In genomic region chr19:43532962-43533545, GRCh38 we compare ENCODE assay signal across 8 cellular contexts. TPM values are rescaled to one million over a fixed set of nuclear protein-coding genes. Genes with fewer than 3 reads are reported as not detected.
DNase-seq lines count a peak whose midpoint lies in the region; ATAC-seq, FAIRE-seq and TF ChIP-seq lines count a peak whose summit lies in the region.

TSS of gene ZNF575 (plus strand) at chr19:43533188. CDS start at chr19:43534423, 1,235 bp downstream.

- H3K9me3 Mint-ChIP-seq in activated naive CD8-positive, alpha-beta T cell (ENCODE audit: low read depth) = no peaks in the 10 kb centered on the region

- H3K36me3 ChIP-seq in pancreas (no peaks in the 10 kb centered on the region), tibial artery (peaks cover 3 to 14% (median 5%) of the 10 kb centered on the region in 3 donors)

- intact Hi-C loops in Right ventricle myocardium inferior (cut with DNase I) (loop anchor here (1.0 to 10.0 kb wide), 3 partner anchors 63 to 242 kb away; partner anchors contain the start of genes IRGQ and ZNF576), pancreas (cut with DNase I) (no loop called here), tibial artery (cut with DNase I; ENCODE audit: low total_unique reads) (no loop called here)

- TF ChIP-seq CTCF in HFF-Myc (IDR thresholded peaks at IDR 0.05; ENCODE audit: low read depth, low read length, missing control alignments) = no peak
- TF ChIP-seq CTCF in pancreas (IDR thresholded peaks at IDR 0.05) = no peak
- peak in 1 of 2 experiments; percentile 13 for TF ChIP-seq CTCF in tibial artery (IDR thresholded peaks at IDR 0.05)

- no peaks in the 10 kb centered on the region for H3K36me3 Mint-ChIP-seq in activated naive CD8-positive, alpha-beta T cell

- ATAC-seq in SK-N-SH treated with all-trans-retinoic acid at 6 μM for 48 hours (peak; percentile 79), Right ventricle myocardium inferior (peak; percentile 80), pancreas (peak; percentile 76 to 86 (median 80))

- peak; percentile 49 for FAIRE-seq in pancreas (lab: Jason Lieb, UNC)

- H3K27me3 ChIP-seq in pancreas (no peaks in the 10 kb centered on the region), tibial artery (no peaks in the 10 kb centered on the region)

- H3K27ac ChIP-seq in pancreas (peak within 1 kb of the TSS; percentile 51 to 86 (median 72)), tibial artery (peak within 1 kb of the TSS; percentile 83 to 89)

- no peaks in the 10 kb centered on the region for H3K27me3 Mint-ChIP-seq in activated naive CD8-positive, alpha-beta T cell

- H3K27ac Mint-ChIP-seq in activated naive CD8-positive, alpha-beta T cell = peak within 1 kb of the TSS; percentile 96

- H3K4me3 Mint-ChIP-seq in activated naive CD8-positive, alpha-beta T cell = peak within 1 kb of the TSS; percentile 93

- WGBS in pancreas, 2 donors = 0 to 1% methylated on average over 46 to 47 of the region's 47 CpGs

- H3K4me1 ChIP-seq in pancreas = peaks cover 0 to 7% (median 0%) of the 10 kb centered on the region in 3 donors
- H3K4me1 ChIP-seq in tibial artery = peaks cover 0 to 35% (median 20%) of the 10 kb centered on the region in 4 donors

- H3K4me3 ChIP-seq in HFF-Myc (replicated peaks; ENCODE audit: low read depth, low read length) (peak within 1 kb of the TSS; percentile 48), pancreas (peak within 1 kb of the TSS; percentile 16 to 56 (median 46)), tibial artery (peak within 1 kb of the TSS; percentile 61 to 66)

- no peaks in the 10 kb centered on the region for H3K9me3 ChIP-seq in pancreas
- H3K9me3 ChIP-seq in tibial artery = no peaks in the 10 kb centered on the region

- peaks cover 20% of the 10 kb centered on the region for H3K4me1 Mint-ChIP-seq in activated naive CD8-positive, alpha-beta T cell (ENCODE audit: low read depth)

- DNase-seq in GM04503 (ENCODE audit: low read depth) (peak; percentile 65), HFF-Myc (ENCODE audit: extremely low read depth, low read depth) (peak; percentile 81), NAMALWA (ENCODE audit: low spot score) (peak; percentile 93), Right ventricle myocardium inferior (ENCODE audit: missing footprints) (peak; percentile 94), pancreas (peak; percentile 89 to 95 (median 90)), tibial artery (peak; percentile 85 to 94)

TF ChIP-seq in SK-N-SH treated with all-trans-retinoic acid at 6 μM for 48 hours, 23 proteins besides CTCF, POLR2A, EP300 and RAD21:
- TF ChIP-seq SNAI2 (CRISPR knock-in tag; IDR thresholded peaks at IDR 0.05) (no peak), ZFP30 (CRISPR knock-in tag; IDR thresholded peaks at IDR 0.05) (no peak), TCF4 (CRISPR knock-in tag; IDR thresholded peaks at IDR 0.05; ENCODE audit: borderline replicate concordance) (no peak), PPARA (CRISPR knock-in tag; IDR thresholded peaks at IDR 0.05; ENCODE audit: borderline replicate concordance) (no peak), ARNTL (CRISPR knock-in tag; IDR thresholded peaks at IDR 0.05; ENCODE audit: borderline replicate concordance, low read depth) (no peak), ZNF565 (CRISPR knock-in tag; conservative IDR thresholded peaks at IDR 0.05; ENCODE audit: low read depth) (no peak), PATZ1 (CRISPR knock-in tag; IDR thresholded peaks at IDR 0.05; ENCODE audit: borderline replicate concordance) (no peak)

RNA-seq across cellular contexts. Expression of gene ZNF575, which starts in this region (rescaled TPM):
- total RNA-seq in Right ventricle myocardium inferior (1.8 TPM), pancreas (1 to 10 TPM in 5 of 6 donors, under 1 TPM in 1; 0.79 to 1.3 (median 1.2) TPM)
- polyA plus RNA-seq in pancreas = 1 to 10 TPM; 1.1 to 1.2 TPM

Comparison
In these comparisons a context has a peak if more than half of its experiments do, and no peak if none do; other contexts are left out.
1. Peak in every context shown above with its lines: DNase-seq, ATAC-seq, H3K4me3 ChIP-seq and H3K27ac ChIP-seq.